In the genomic region with DNA sequence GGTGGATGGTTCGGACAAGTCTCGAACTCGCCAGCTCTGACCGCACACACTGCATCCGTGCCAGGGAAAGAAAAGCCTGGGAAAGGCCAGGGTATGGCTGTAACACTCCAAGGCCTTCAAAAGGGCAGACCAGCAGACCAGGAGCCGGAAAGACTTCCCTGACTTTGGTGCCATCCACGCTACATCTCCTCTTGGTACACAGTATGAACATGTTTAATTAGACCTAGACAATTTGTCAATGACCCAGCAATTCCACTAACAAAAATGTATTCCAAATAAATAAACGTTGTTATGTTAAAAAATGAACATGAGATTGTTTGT, we compare ENCODE assay signal across 8 cellular contexts. TPM values are rescaled to one million over a fixed set of nuclear protein-coding genes. Genes with fewer than 3 reads are reported as not detected.
DNase-seq lines count a peak whose midpoint lies in the region.

No MANE protein-coding gene starts in this region.

- no peaks in the 10 kb centered on the region for H3K36me3 ChIP-seq in adipocyte (ENCODE audit: control insufficient read depth, insufficient read depth, low read length, severe bottlenecking)

- no peaks in the 10 kb centered on the region for H3K36me3 Mint-ChIP-seq in T-helper 1 cell treated with Interleukin-12 subunit alpha and Interleukin-12 subunit beta and Interleukin-4 antibody, amounts not matched to agents 30 μg/mL and 1 μg/mL, for 36 hours (ENCODE audit: low read depth)

- H3K9ac ChIP-seq in adipocyte (ENCODE audit: low read length): peak overlapping the region; percentile 96

- peak overlapping the region; percentile 82 for H3K4me3 ChIP-seq in adipocyte (ENCODE audit: low read length)

- no peaks in the 10 kb centered on the region for H3K9me3 Mint-ChIP-seq in T-helper 1 cell treated with Interleukin-12 subunit alpha and Interleukin-12 subunit beta and Interleukin-4 antibody, amounts not matched to agents 30 μg/mL and 1 μg/mL, for 36 hours

- peak overlapping the region; percentile 92 for H3K4me3 Mint-ChIP-seq in T-helper 1 cell treated with Interleukin-12 subunit alpha and Interleukin-12 subunit beta and Interleukin-4 antibody, amounts not matched to agents 30 μg/mL and 1 μg/mL, for 36 hours

- no peaks in the 10 kb centered on the region for H3K27me3 ChIP-seq in adipocyte (replicated peaks; ENCODE audit: control insufficient read depth, insufficient read depth, low read length)
- H3K27me3 ChIP-seq in layer of hippocampus (ENCODE audit: control insufficient read depth, insufficient read depth, low read length): no peaks in the 10 kb centered on the region

- no peak for DNase-seq in T-helper 1 cell
- DNase-seq in adipocyte (ENCODE audit: low read depth): no peak
- no peak for DNase-seq in effector CD8-positive, alpha-beta T cell (lab: John Stamatoyannopoulos, UW)
- no peak for DNase-seq in stimulated activated naive CD4-positive, alpha-beta T cell (lab: John Stamatoyannopoulos, UW)
- no peak for DNase-seq in A172 (ENCODE audit: low spot score)

- peak overlapping the region; percentile 95 for H3K27ac Mint-ChIP-seq in T-helper 1 cell treated with Interleukin-12 subunit alpha and Interleukin-12 subunit beta and Interleukin-4 antibody, amounts not matched to agents 30 μg/mL and 1 μg/mL, for 36 hours

- peaks cover 11% of the 10 kb centered on the region for H3K27me3 Mint-ChIP-seq in T-helper 1 cell treated with Interleukin-12 subunit alpha and Interleukin-12 subunit beta and Interleukin-4 antibody, amounts not matched to agents 30 μg/mL and 1 μg/mL, for 36 hours (ENCODE audit: low read depth)

- H3K4me1 Mint-ChIP-seq in T-helper 1 cell treated with Interleukin-12 subunit alpha and Interleukin-12 subunit beta and Interleukin-4 antibody, amounts not matched to agents 30 μg/mL and 1 μg/mL, for 36 hours (ENCODE audit: low read depth): peaks cover 17% of the 10 kb centered on the region

- H3K9me3 ChIP-seq in adipocyte (ENCODE audit: control insufficient read depth, low read length): no peaks in the 10 kb centered on the region

- H3K27ac ChIP-seq in layer of hippocampus (ENCODE audit: low read depth, low read length): peak overlapping the region; percentile 97
- peak overlapping the region; percentile 81 for H3K27ac ChIP-seq in temporal lobe (ENCODE audit: low read depth, low read length)

- H3K4me1 ChIP-seq in adipocyte (ENCODE audit: control insufficient read depth, insufficient read depth, low read length): peaks cover 18% of the 10 kb centered on the region

RNA-seq across cellular contexts. Expression of a gene that starts 0.6 kb away (rescaled TPM):
- total RNA-seq in temporal lobe: 60.2 TPM
- 33.8 and 41.0 TPM in 2 replicates for total RNA-seq in A172 (2014; rRNA removed; shearing (Covaris generic))

RNA-seq across cellular contexts. Expression of a gene that starts 17.7 kb away (rescaled TPM):
- 0.74 TPM for total RNA-seq in temporal lobe
- total RNA-seq in A172 (2014; rRNA removed; shearing (Covaris generic)): 4.9 and 7.7 TPM in 2 replicates

RNA-seq across cellular contexts. Expression of a gene that starts 46.4 kb away (rescaled TPM):
- total RNA-seq in temporal lobe: not detected
- 0.29 TPM in 1 of 2 replicates, not detected in the other for total RNA-seq in A172 (2014; rRNA removed; shearing (Covaris generic))

RNA-seq across cellular contexts. Expression of a gene that starts 53.5 kb away (rescaled TPM):
- total RNA-seq in temporal lobe: 11.3 TPM
- total RNA-seq in A172 (2014; rRNA removed; shearing (Covaris generic)): 79.4 and 89.1 TPM in 2 replicates

RNA-seq across cellular contexts. Expression of a gene that starts 57.6 kb away (rescaled TPM):
- total RNA-seq in temporal lobe: 11.6 TPM
- total RNA-seq in A172 (2014; rRNA removed; shearing (Covaris generic)): 49.8 and 62.1 TPM in 2 replicates
